ENCODE assay signal across 20 cellular contexts in the genomic region with DNA sequence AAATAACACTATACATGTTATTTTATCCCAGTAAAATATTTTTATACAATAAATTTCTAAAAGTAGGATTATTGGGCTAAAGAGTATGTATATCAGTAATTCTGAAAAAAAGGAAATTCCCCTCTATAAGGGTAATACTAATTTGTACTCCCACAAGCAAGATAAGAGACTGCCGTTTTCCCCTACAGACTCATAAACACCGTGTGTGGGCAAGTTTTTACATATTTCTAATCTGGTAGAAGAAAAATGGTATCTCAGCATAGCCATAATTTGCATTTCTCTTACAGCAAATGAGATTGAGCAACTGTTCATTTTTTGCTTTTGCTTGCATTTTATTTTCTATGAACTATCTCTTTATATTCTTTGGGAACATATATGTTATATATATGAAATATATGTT. TPM values are rescaled to one million over a fixed set of nuclear protein-coding genes. Genes with fewer than 3 reads are reported as not detected.
DNase-seq lines count a peak whose midpoint lies in the region; ATAC-seq and TF ChIP-seq lines count a peak whose summit lies in the region.
"Had no signal": no experiment of that assay in that cellular context is flagged by ENCODE, and none has a peak within 500 bp of the region (broad histone marks: within the 10 kb centered on the region; RNA-seq: fewer than 3 reads in every experiment).

No MANE protein-coding gene starts in this region.

- TF ChIP-seq CTCF in tibial artery (IDR thresholded peaks at IDR 0.05) = no peak

- H3K4me3 Mint-ChIP-seq in activated T-cell treated with anti-CD3 and anti-CD28 coated beads, Interleukin-2, amount 50 U/mL, for 4 hours = no peak overlapping the region
- H3K4me3 Mint-ChIP-seq in stimulated activated naive B cell treated with anti-CD40 and anti-IgM and Interleukin-4, amounts not matched to agents 10 μg/mL and 1 μg/mL and 100 μg/mL, for 72 hours = no peak overlapping the region
- H3K4me3 Mint-ChIP-seq: CD4-positive, alpha-beta memory T cell; immature natural killer cell had no signal

- no peaks in the 10 kb centered on the region for H3K36me3 Mint-ChIP-seq in activated T-cell treated with anti-CD3 and anti-CD28 coated beads, Interleukin-2, amount 50 U/mL, for 4 hours (ENCODE audit: insufficient read depth)
- H3K36me3 Mint-ChIP-seq in stimulated activated naive B cell treated with anti-CD40 and anti-IgM and Interleukin-4, amounts not matched to agents 10 μg/mL and 1 μg/mL and 100 μg/mL, for 72 hours = no peaks in the 10 kb centered on the region
- H3K36me3 Mint-ChIP-seq: CD4-positive, alpha-beta memory T cell; immature natural killer cell had no signal

- no peaks in the 10 kb centered on the region for H3K9me3 Mint-ChIP-seq in activated T-cell treated with anti-CD3 and anti-CD28 coated beads, Interleukin-2, amount 50 U/mL, for 4 hours
- no peaks in the 10 kb centered on the region for H3K9me3 Mint-ChIP-seq in stimulated activated naive B cell treated with anti-CD40 and anti-IgM and Interleukin-4, amounts not matched to agents 10 μg/mL and 1 μg/mL and 100 μg/mL, for 72 hours
- H3K9me3 Mint-ChIP-seq: CD4-positive, alpha-beta memory T cell; immature natural killer cell had no signal

- no peaks in the 10 kb centered on the region for H3K4me1 ChIP-seq in tibial artery
- H3K4me1 ChIP-seq: A549 had no signal

- no peak overlapping the region for H3K4me3 ChIP-seq in tibial artery
- H3K4me3 ChIP-seq: A549, PC-9 had no signal

- peaks cover 10% of the 10 kb centered on the region for H3K4me1 Mint-ChIP-seq in activated T-cell treated with anti-CD3 and anti-CD28 coated beads, Interleukin-2, amount 50 U/mL, for 4 hours (ENCODE audit: low read depth)
- peaks cover 0 to 4% of the 10 kb centered on the region in 2 donors for H3K4me1 Mint-ChIP-seq in stimulated activated naive B cell treated with anti-CD40 and anti-IgM and Interleukin-4, amounts not matched to agents 10 μg/mL and 1 μg/mL and 100 μg/mL, for 72 hours

- no peaks in the 10 kb centered on the region for H3K36me3 ChIP-seq in tibial artery

- ATAC-seq in activated T-cell treated with anti-CD3 and anti-CD28 coated beads, Interleukin-2, amount 50 U/mL, for 4 hours = peak; percentile 76 to 80
- peak; percentile 55 for ATAC-seq in HG02623 (IDR thresholded peaks at IDR 0.05; ENCODE audit: unreplicated experiment)
- peak; percentile 81 to 92 for ATAC-seq in stimulated activated naive B cell treated with anti-CD40 and anti-IgM and Interleukin-4, amounts not matched to agents 10 μg/mL and 1 μg/mL and 100 μg/mL, for 72 hours (replicated peaks)
- ATAC-seq in HG03135 (IDR thresholded peaks at IDR 0.05; ENCODE audit: unreplicated experiment) = no peak
- ATAC-seq: A549, SK-N-SH treated with all-trans-retinoic acid at 6 μM for 48 hours had no signal

- H3K27me3 Mint-ChIP-seq in activated T-cell treated with anti-CD3 and anti-CD28 coated beads, Interleukin-2, amount 50 U/mL, for 4 hours (ENCODE audit: low read depth) = peaks cover 14% of the 10 kb centered on the region
- H3K27me3 Mint-ChIP-seq in stimulated activated naive B cell treated with anti-CD40 and anti-IgM and Interleukin-4, amounts not matched to agents 10 μg/mL and 1 μg/mL and 100 μg/mL, for 72 hours = peaks cover 29 to 32% of the 10 kb centered on the region in 2 donors

- intact Hi-C loops in tibial artery (cut with DNase I; ENCODE audit: low total_unique reads) = no loop called here

- no peaks in the 10 kb centered on the region for H3K27me3 ChIP-seq in tibial artery

- no peak overlapping the region for H3K27ac Mint-ChIP-seq in stimulated activated naive B cell treated with anti-CD40 and anti-IgM and Interleukin-4, amounts not matched to agents 10 μg/mL and 1 μg/mL and 100 μg/mL, for 72 hours
- H3K27ac Mint-ChIP-seq: CD4-positive, alpha-beta memory T cell; immature natural killer cell had no signal

- H3K9me3 ChIP-seq in tibial artery = no peaks in the 10 kb centered on the region
- H3K9me3 ChIP-seq: A549 had no signal

- DNase-seq in activated T-cell treated with anti-CD3 and anti-CD28 coated beads, Interleukin-2, amount 50 U/mL, for 4 hours = no peak
- DNase-seq in activated T-cell treated with anti-CD3 and anti-CD28 coated beads, Interleukin-2, amount 50 U/mL, for 48 hours = no peak
- peak; percentile 38 for DNase-seq in NAMALWA (ENCODE audit: low spot score)
- no peak for DNase-seq in stimulated activated naive B cell treated with anti-CD40 and anti-IgM and Interleukin-4, amounts not matched to agents 10 μg/mL and 1 μg/mL and 100 μg/mL, for 72 hours
- no peak for DNase-seq in tibial artery
- DNase-seq in middle frontal gyrus (ENCODE audit: extremely low spot score, low spot score) = no peak
- DNase-seq: CD4-positive, alpha-beta memory T cell; cerebellar nuclear complex; immature natural killer cell; mesenchymal stem cell; NCI-H1930; NCI-H524; PC-9 had no signal

- no peak overlapping the region for H3K27ac ChIP-seq in tibial artery
- H3K27ac ChIP-seq: A549, PC-9 had no signal

RNA-seq across cellular contexts. Expression of a gene that starts 26.0 kb away (rescaled TPM):
- total RNA-seq in activated T-cell treated with anti-CD3 and anti-CD28 coated beads, Interleukin-2, amount 50 U/mL, for 4 hours = not detected
- total RNA-seq: CD4-positive, alpha-beta memory T cell; MCF 10A; PC-9; renal cortical epithelial cell; temporal lobe had no signal

RNA-seq across cellular contexts. Expression of a gene that starts 32.1 kb away (rescaled TPM):
- under 1 TPM in 1 of 3 donors, not detected in 2; 0.68 TPM for total RNA-seq in activated T-cell treated with anti-CD3 and anti-CD28 coated beads, Interleukin-2, amount 50 U/mL, for 4 hours
- total RNA-seq: CD4-positive, alpha-beta memory T cell; MCF 10A; PC-9; renal cortical epithelial cell had no signal

RNA-seq across cellular contexts. Expression of a gene that starts 32.7 kb away (rescaled TPM):
- total RNA-seq in activated T-cell treated with anti-CD3 and anti-CD28 coated beads, Interleukin-2, amount 50 U/mL, for 4 hours = 100 to 1,000 TPM; 165 to 199 (median 181) TPM

RNA-seq across cellular contexts. Expression of a gene that starts 56.2 kb away (rescaled TPM):
- 1,000 to 10,000 TPM; 3,050 to 3,190 (median 3,088) TPM for total RNA-seq in activated T-cell treated with anti-CD3 and anti-CD28 coated beads, Interleukin-2, amount 50 U/mL, for 4 hours
